Comparison of ENCODE assay signal across 11 cellular contexts in the genomic region with DNA sequence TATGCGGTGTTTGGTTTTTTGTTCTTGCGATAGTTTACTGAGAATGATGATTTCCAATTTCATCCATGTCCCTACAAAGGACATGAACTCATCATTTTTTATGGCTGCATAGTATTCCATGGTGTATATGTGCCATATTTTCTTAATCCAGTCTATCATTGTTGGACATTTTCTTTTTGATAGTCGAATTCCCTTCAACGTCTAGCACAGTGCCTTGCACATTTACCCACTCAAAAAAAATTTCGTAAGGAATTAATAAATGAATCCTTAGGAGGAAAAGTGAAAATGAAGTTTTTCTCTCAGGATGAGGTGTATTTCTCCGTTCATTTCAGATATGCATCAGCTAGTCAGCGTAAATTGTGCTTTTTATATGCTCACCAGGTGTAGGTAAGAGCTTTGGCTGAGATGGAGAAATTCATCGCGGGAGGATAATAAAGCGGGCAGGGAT. TPM values are rescaled to one million over a fixed set of nuclear protein-coding genes. Genes with fewer than 3 reads are reported as not detected.
A peak's percentile ranks its signal among the peaks of the same experiment; 100 is the strongest.
DNase-seq lines count a peak whose midpoint lies in the region; FAIRE-seq and TF ChIP-seq lines count a peak whose summit lies in the region.
"Not testable (repeated sequence)": the region's sequence is repeated elsewhere in the genome, so short reads cannot be mapped to it uniquely, and the experiment has no call there.
"Had no signal": no experiment of that assay in that cellular context is flagged by ENCODE, and none has a peak within 500 bp of the region (broad histone marks: within the 10 kb centered on the region; RNA-seq: fewer than 3 reads in every experiment).

No MANE protein-coding gene starts in this region.

- H3K4me3 Mint-ChIP-seq in IgD-negative memory B cell (peak overlapping the region; percentile 90 to 99 (median 97)), astrocyte (ENCODE audit: unreplicated experiment) (peak overlapping the region; percentile 100)
- H3K4me3 Mint-ChIP-seq in T-helper 2 cell treated with Interferon-gamma antibody and Interleukin-4, amounts not matched to agents 5 μg/mL and 100 μg/mL, for 36 hours = peak overlapping the region; percentile 95

- WGBS in suprapubic skin = 14% methylated on average over 8 of the region's 10 CpGs

- not testable (repeated sequence) for H3K36me3 Mint-ChIP-seq in IgD-negative memory B cell; astrocyte (ENCODE audit: low read depth, unreplicated experiment)
- H3K36me3 Mint-ChIP-seq in T-helper 2 cell treated with Interferon-gamma antibody and Interleukin-4, amounts not matched to agents 5 μg/mL and 100 μg/mL, for 36 hours (ENCODE audit: low read depth) = peaks cover 11% of the 10 kb centered on the region

- peaks cover 14% of the 10 kb centered on the region for H3K79me2 ChIP-seq in astrocyte (ENCODE audit: insufficient read depth, low read length)

- peak overlapping the region in 9 of 11 experiments; percentile 79 to 99 (median 90); a peak in 18 of 22 replicates for H3K9ac ChIP-seq in BLaER1 treated with 17β-estradiol and CSF1 and Interleukin-3, amounts not matched to agents 10 nM and 100 nM
- H3K9ac ChIP-seq in astrocyte (ENCODE audit: low read length) = peak overlapping the region; percentile 78

- not testable (repeated sequence) for H3K9me3 Mint-ChIP-seq in IgD-negative memory B cell; T-helper 2 cell treated with Interferon-gamma antibody and Interleukin-4, amounts not matched to agents 5 μg/mL and 100 μg/mL, for 36 hours; astrocyte (ENCODE audit: unreplicated experiment)

- DNase-seq in T-helper 2 cell treated with Interferon-gamma antibody and Interleukin-4, amounts not matched to agents 5 μg/mL and 100 μg/mL, for 36 hours (ENCODE audit: low spot score); astrocyte (ENCODE audit: low read depth); epithelial cell of prostate (ENCODE audit: low read depth, low spot score); suprapubic skin (ENCODE audit: low spot score in 2 of 2): not testable (repeated sequence)

- H3K4me1 ChIP-seq in BLaER1 treated with 17β-estradiol and CSF1 and Interleukin-3, amounts not matched to agents 10 nM and 100 nM = peaks cover 33 to 37% (median 35%) of the 10 kb centered on the region in 10 experiments
- H3K4me1 ChIP-seq in astrocyte (ENCODE audit: insufficient read depth, low read length) (peaks cover 12% of the 10 kb centered on the region), neutrophil (ENCODE audit: control insufficient read depth in 1 of 2, insufficient read depth in 1 of 2, low read depth in 1 of 2, low read length in 1 of 2) (peaks cover 11 to 15% of the 10 kb centered on the region in 2 experiments), suprapubic skin (peaks cover 48% of the 10 kb centered on the region)

- not testable (repeated sequence) for TF ChIP-seq POLR2A in suprapubic skin (IDR thresholded peaks at IDR 0.05)

- peaks cover 0 to 11% (median under 1%) of the 10 kb centered on the region in 11 experiments; a peak in 6 of 22 replicates for H3K36me3 ChIP-seq in BLaER1 treated with 17β-estradiol and CSF1 and Interleukin-3, amounts not matched to agents 10 nM and 100 nM
- not testable (repeated sequence) for H3K36me3 ChIP-seq in astrocyte (ENCODE audit: insufficient read depth, low read length); neutrophil; suprapubic skin

- H3K4me2 ChIP-seq in BLaER1 treated with 17β-estradiol and CSF1 and Interleukin-3, amounts not matched to agents 10 nM and 100 nM = peak overlapping the region; percentile 65 to 98 (median 87)
- peak overlapping the region; percentile 99 for H3K4me2 ChIP-seq in astrocyte (ENCODE audit: low read length)

- not testable (repeated sequence) for TF ChIP-seq CTCF in astrocyte (IDR thresholded peaks at IDR 0.05; ENCODE audit: insufficient read depth, low read depth, low read length); neutrophil (IDR thresholded peaks at IDR 0.05); suprapubic skin (IDR thresholded peaks at IDR 0.05)

- peaks cover 0 to 29% (median 14%) of the 10 kb centered on the region in 11 experiments; a peak in 15 of 22 replicates for H4K20me1 ChIP-seq in BLaER1 treated with 17β-estradiol and CSF1 and Interleukin-3, amounts not matched to agents 10 nM and 100 nM
- H4K20me1 ChIP-seq in astrocyte (ENCODE audit: insufficient read depth, low read length) = not testable (repeated sequence)

- peak overlapping the region; percentile 62 to 100 (median 92) for H3K4me3 ChIP-seq in BLaER1 treated with 17β-estradiol and CSF1 and Interleukin-3, amounts not matched to agents 10 nM and 100 nM
- H3K4me3 ChIP-seq in astrocyte (ENCODE audit: insufficient read depth, low read depth, low read length) = peak overlapping the region; percentile 84
- H3K4me3 ChIP-seq in neutrophil (ENCODE audit: low read depth in 1 of 2, low read length in 1 of 2) = peak overlapping the region; percentile 40 to 43
- H3K4me3 ChIP-seq in suprapubic skin = peak overlapping the region; percentile 58

- H3K9me3 ChIP-seq in BLaER1 treated with 17β-estradiol and CSF1 and Interleukin-3, amounts not matched to agents 10 nM and 100 nM (replicated peaks in 1 of 11); astrocyte (ENCODE audit: insufficient read depth, low read depth, low read length); neutrophil; suprapubic skin: not testable (repeated sequence)

- TF ChIP-seq EP300 in suprapubic skin (IDR thresholded peaks at IDR 0.05) = not testable (repeated sequence)

- H3K27ac Mint-ChIP-seq in IgD-negative memory B cell (peak overlapping the region in 1 of 3 donors; percentile 52), astrocyte (ENCODE audit: unreplicated experiment) (peak overlapping the region; percentile 95)
- peak overlapping the region; percentile 87 for H3K27ac Mint-ChIP-seq in T-helper 2 cell treated with Interferon-gamma antibody and Interleukin-4, amounts not matched to agents 5 μg/mL and 100 μg/mL, for 36 hours

- H3K27ac ChIP-seq in BLaER1 treated with 17β-estradiol and CSF1 and Interleukin-3, amounts not matched to agents 10 nM and 100 nM = peak overlapping the region in 9 of 11 experiments; percentile 75 to 96 (median 94); a peak in 13 of 22 replicates
- not testable (repeated sequence) for H3K27ac ChIP-seq in astrocyte (ENCODE audit: low read depth, low read length); neutrophil; suprapubic skin
- H3K27ac ChIP-seq in epithelial cell of prostate = peak overlapping the region; percentile 79
- H3K27ac ChIP-seq in layer of hippocampus (ENCODE audit: low read depth, low read length) = peak overlapping the region; percentile 74

- H3K4me1 Mint-ChIP-seq in IgD-negative memory B cell = not testable (repeated sequence)
- H3K4me1 Mint-ChIP-seq in T-helper 2 cell treated with Interferon-gamma antibody and Interleukin-4, amounts not matched to agents 5 μg/mL and 100 μg/mL, for 36 hours (ENCODE audit: low read depth) = peaks cover 33% of the 10 kb centered on the region
- H3K4me1 Mint-ChIP-seq in astrocyte (ENCODE audit: low read depth, unreplicated experiment) = peaks cover 26% of the 10 kb centered on the region

- H3K27me3 Mint-ChIP-seq in IgD-negative memory B cell (peaks cover 19% of the 10 kb centered on the region), astrocyte (ENCODE audit: low read depth, unreplicated experiment) (peaks cover 11% of the 10 kb centered on the region)
- peaks cover 34% of the 10 kb centered on the region for H3K27me3 Mint-ChIP-seq in T-helper 2 cell treated with Interferon-gamma antibody and Interleukin-4, amounts not matched to agents 5 μg/mL and 100 μg/mL, for 36 hours (ENCODE audit: low read depth)

- not testable (repeated sequence) for H3K27me3 ChIP-seq in BLaER1 treated with 17β-estradiol and CSF1 and Interleukin-3, amounts not matched to agents 10 nM and 100 nM; astrocyte (ENCODE audit: insufficient read depth, low read length); layer of hippocampus (ENCODE audit: control insufficient read depth, insufficient read depth, low read length); suprapubic skin
- peaks cover 54% of the 10 kb centered on the region for H3K27me3 ChIP-seq in neutrophil

- FAIRE-seq in astrocyte (lab: Jason Lieb, UNC) = not testable (repeated sequence)

- peak overlapping the region; percentile 75 for H2AFZ ChIP-seq in astrocyte (ENCODE audit: low read depth, low read length)

RNA-seq across cellular contexts. Expression of gene PHGDH, which starts 0.4 kb away (rescaled TPM):
- polyA plus RNA-seq in IgD-negative memory B cell = 14.6 TPM
- 371 and 509 TPM in 2 replicates for total RNA-seq in astrocyte
- total RNA-seq in suprapubic skin = 100 to 1,000 TPM in 2 of 4 donors, 10 to 100 TPM in 2; 81.3 to 130 (median 100.0) TPM

RNA-seq across cellular contexts. Expression of gene HMGCS2, which starts 57.3 kb away (rescaled TPM):
- polyA plus RNA-seq in IgD-negative memory B cell = not detected
- total RNA-seq in astrocyte = not detected in 2 replicates
- 100 to 1,000 TPM in 1 of 4 donors, 10 to 100 TPM in 3; 20.9 to 389 (median 33.5) TPM for total RNA-seq in suprapubic skin
- total RNA-seq: aorta; frontal cortex; T-helper 2 cell treated with Interferon-gamma antibody and Interleukin-4, amounts not matched to agents 100 ng/mL and 5 ng/mL, for 36 hours had no signal

Comparison
In these comparisons a context has a peak if more than half of its experiments do, and no peak if none do; other contexts are left out.
1. H3K4me3 ChIP-seq: peak in every context shown above with its lines; median percentile 92 in BLaER1 treated with 17β-estradiol and CSF1 and Interleukin-3, amounts not matched to agents 10 nM and 100 nM; 84 in astrocyte; 58 in suprapubic skin; 42 in neutrophil.
2. RNA of gene HMGCS2, which starts 57.3 kb away (total RNA-seq): 20.9 to 389 TPM in suprapubic skin; not detected in astrocyte; every median in the first group is over 10 times any median in the second.
3. Peak in every context shown above with its lines, with median percentiles within 50 percentile points of each other: H3K4me3 Mint-ChIP-seq.